ENCODE assay signal across 8 cellular contexts in the genomic region with DNA sequence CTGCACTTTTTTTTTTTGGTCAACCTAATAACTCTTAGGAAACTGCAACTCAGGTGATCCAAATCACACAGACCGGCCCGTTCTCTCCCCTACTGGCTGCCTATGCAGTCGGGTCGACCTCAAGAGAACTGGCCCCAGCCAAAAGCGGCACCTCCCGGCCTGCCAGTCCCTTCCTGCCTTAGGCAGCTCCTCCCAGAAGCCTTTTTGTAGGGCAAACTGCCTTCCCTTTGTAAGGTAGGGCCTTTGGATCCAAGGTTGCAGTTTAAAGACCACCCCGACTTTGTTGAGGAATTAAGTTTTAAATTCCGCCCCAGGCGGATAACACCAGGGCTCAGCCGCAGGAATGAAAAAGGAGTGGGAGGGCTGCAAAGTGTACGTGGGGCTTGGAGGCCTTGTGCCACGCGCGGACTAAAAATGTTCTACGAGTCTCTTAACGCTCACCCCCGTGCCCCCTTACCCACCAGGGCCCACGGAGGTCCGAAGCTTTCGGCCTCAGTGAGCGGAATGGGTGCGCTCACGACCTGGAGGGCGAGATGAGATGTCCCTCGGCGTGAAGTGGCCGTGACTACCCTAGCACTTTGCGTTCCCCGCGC.
A peak's percentile ranks its signal among the peaks of the same experiment; 100 is the strongest.
DNase-seq lines count a peak whose midpoint lies in the region; ATAC-seq lines count a peak whose summit lies in the region.

No MANE protein-coding gene starts in this region.

- ATAC-seq in HG02798 (IDR thresholded peaks at IDR 0.05; ENCODE audit: poor library complexity, unreplicated experiment) = no peak

- DNase-seq in activated effector memory CD4-positive, alpha-beta T cell treated with anti-CD3 and anti-CD28 coated beads, Interleukin-2, amount 50 U/mL, for 16 hours = peak; percentile 66
- DNase-seq in activated effector memory CD4-positive, alpha-beta T cell treated with Interleukin-2 at 50 U/mL for 16 hours = no peak
- DNase-seq in NCI-H1105 treated with DMSO at 0.1 percent for 48 hours (lab: John Stamatoyannopoulos, UW) (peak; percentile 13), amniotic epithelial cell (ENCODE audit: low read depth) (peak; percentile 39), iPS-NIHi11 (ENCODE audit: low spot score) (peak; percentile 52), dedifferentiated amniotic fluid mesenchymal stem cell (ENCODE audit: extremely low spot score) (no peak)
- DNase-seq in stimulated activated CD4-positive, alpha-beta T cell treated with anti-CD3 and anti-CD28 coated beads, Interleukin-15, amount 100 ng/mL, for 24 hours = peak; percentile 50

Comparison
In these comparisons a context has a peak if more than half of its experiments do, and no peak if none do; other contexts are left out.
1. DNase-seq: peak in activated effector memory CD4-positive, alpha-beta T cell treated with anti-CD3 and anti-CD28 coated beads, Interleukin-2, amount 50 U/mL, for 16 hours (single experiment), NCI-H1105 treated with DMSO at 0.1 percent for 48 hours (single experiment), amniotic epithelial cell (single experiment), iPS-NIHi11 (single experiment) and stimulated activated CD4-positive, alpha-beta T cell treated with anti-CD3 and anti-CD28 coated beads, Interleukin-15, amount 100 ng/mL, for 24 hours (single experiment); none in activated effector memory CD4-positive, alpha-beta T cell treated with Interleukin-2 at 50 U/mL for 16 hours (single experiment) and dedifferentiated amniotic fluid mesenchymal stem cell (single experiment).